Comparison of ENCODE assay signal across 9 cellular contexts in genomic region chr9:124657526-124657925, GRCh38.
A peak's percentile ranks its signal among the peaks of the same experiment; 100 is the strongest.
DNase-seq lines count a peak whose midpoint lies in the region; ATAC-seq and TF ChIP-seq lines count a peak whose summit lies in the region.
"Had no signal": no experiment of that assay in that cellular context is flagged by ENCODE, and none has a peak within 500 bp of the region (broad histone marks: within the 10 kb centered on the region; RNA-seq: fewer than 3 reads in every experiment).

No MANE protein-coding gene starts in this region.

- H3K4me3 ChIP-seq in HL-60 (replicated peaks; ENCODE audit: insufficient read depth, low read length) (no peak overlapping the region), skeletal muscle tissue (ENCODE audit: low read length in 3 of 3) (no peak overlapping the region)

- H3K36me3 ChIP-seq in skeletal muscle tissue (ENCODE audit: control insufficient read depth in 3 of 3, insufficient read depth in 3 of 3, low read length in 3 of 3): no peaks in the 10 kb centered on the region

- H3K9me3 ChIP-seq in skeletal muscle tissue (ENCODE audit: control insufficient read depth in 3 of 3, low read length in 3 of 3): no peaks in the 10 kb centered on the region

- no peak for TF ChIP-seq CTCF in HL-60 (IDR thresholded peaks at IDR 0.05; ENCODE audit: insufficient read depth, low read length)

- peaks cover 2% of the 10 kb centered on the region for H3K27me3 Mint-ChIP-seq in activated naive CD8-positive, alpha-beta T cell treated with anti-CD3 and anti-CD28 coated beads, Interleukin-2, amount 50 U/mL, for 24 hours

- H3K27ac ChIP-seq in HL-60 (replicated peaks) (peak overlapping the region; percentile 95), layer of hippocampus (ENCODE audit: low read depth, low read length) (peak overlapping the region; percentile 82), skeletal muscle tissue (ENCODE audit: low read depth, low read length) (peak overlapping the region; percentile 74)

- H3K9ac ChIP-seq in skeletal muscle tissue (ENCODE audit: low read depth in 1 of 3, low read length in 3 of 3): no peak overlapping the region

- H3K9me3 Mint-ChIP-seq in activated naive CD8-positive, alpha-beta T cell treated with anti-CD3 and anti-CD28 coated beads, Interleukin-2, amount 50 U/mL, for 24 hours: no peaks in the 10 kb centered on the region

- DNase-seq in HL-60 (ENCODE audit: low read depth in 1 of 2, low spot score in 1 of 2) (no peak), ACHN (no peak)
- no peak for DNase-seq in activated naive CD8-positive, alpha-beta T cell treated with anti-CD3 and anti-CD28 coated beads, Interleukin-2, amount 50 U/mL, for 24 hours
- DNase-seq in activated naive CD4-positive, alpha-beta T cell treated with anti-CD3 and anti-CD28 coated beads, Interleukin-2, amount 50 U/mL, for 16 hours: no peak
- DNase-seq: activated CD4-positive, CD25-positive, alpha-beta regulatory T cell treated with anti-CD3 and anti-CD28 coated beads, Interleukin-2, amount 50 U/mL, for 72 hours had no signal

- peaks cover 34% of the 10 kb centered on the region for H3K4me1 Mint-ChIP-seq in activated naive CD8-positive, alpha-beta T cell treated with anti-CD3 and anti-CD28 coated beads, Interleukin-2, amount 50 U/mL, for 24 hours

- ATAC-seq in activated naive CD8-positive, alpha-beta T cell treated with anti-CD3 and anti-CD28 coated beads, Interleukin-2, amount 50 U/mL, for 24 hours: no peak
- ATAC-seq in GM18868 (IDR thresholded peaks at IDR 0.05; ENCODE audit: unreplicated experiment) (no peak), HG03108 (IDR thresholded peaks at IDR 0.05; ENCODE audit: unreplicated experiment) (no peak)

- H3K27ac Mint-ChIP-seq in activated naive CD8-positive, alpha-beta T cell treated with anti-CD3 and anti-CD28 coated beads, Interleukin-2, amount 50 U/mL, for 24 hours: no peak overlapping the region

- no peaks in the 10 kb centered on the region for H3K36me3 Mint-ChIP-seq in activated naive CD8-positive, alpha-beta T cell treated with anti-CD3 and anti-CD28 coated beads, Interleukin-2, amount 50 U/mL, for 24 hours (ENCODE audit: low read depth)

- H3K4me1 ChIP-seq in skeletal muscle tissue (ENCODE audit: control insufficient read depth in 3 of 3, insufficient read depth in 3 of 3, low read length in 3 of 3): peaks cover 22 to 42% (median 31%) of the 10 kb centered on the region in 3 donors

- in situ Hi-C loops in ACHN (cut with HindIII; ENCODE audit: low pct_ligation_motif_present, low pct_unique_long_range_greater_than_20kb, low sequenced_read_pairs): no loop called here

- H3K27me3 ChIP-seq in HL-60 (ENCODE audit: insufficient read depth, poor library complexity, severe bottlenecking) (no peaks in the 10 kb centered on the region), layer of hippocampus (ENCODE audit: control insufficient read depth, insufficient read depth, low read length) (no peaks in the 10 kb centered on the region), skeletal muscle tissue (ENCODE audit: control insufficient read depth in 3 of 3, insufficient read depth in 3 of 3, low read length in 3 of 3) (no peaks in the 10 kb centered on the region)

- H3K4me3 Mint-ChIP-seq in activated naive CD8-positive, alpha-beta T cell treated with anti-CD3 and anti-CD28 coated beads, Interleukin-2, amount 50 U/mL, for 24 hours: peak overlapping the region; percentile 93
